Comparison of ENCODE assay signal across 1 cellular context in genomic region chr10:132084384-132084783, GRCh38. TPM values are rescaled to one million over a fixed set of nuclear protein-coding genes. Genes with fewer than 3 reads are reported as not detected.
"Had no signal": no experiment of that assay in that cellular context is flagged by ENCODE, and none has a peak within 500 bp of the region (broad histone marks: within the 10 kb centered on the region; RNA-seq: fewer than 3 reads in every experiment).

No MANE protein-coding gene starts in this region.

RNA-seq across cellular contexts. Expression of gene JAKMIP3, which starts 18.6 kb away (rescaled TPM):
- total RNA-seq: GM23248 had no signal
